In genomic region chr14:23237772-23238594, GRCh38 we compare ENCODE assay signal across 8 cellular contexts. TPM values are rescaled to one million over a fixed set of nuclear protein-coding genes. Genes with fewer than 3 reads are reported as not detected.
DNase-seq lines count a peak whose midpoint lies in the region; ATAC-seq, FAIRE-seq and TF ChIP-seq lines count a peak whose summit lies in the region.

RNF212B (plus strand) TSS chr14:23237936; CDS start chr14:23240346, 2,410 bp downstream.

- H4K20me1 ChIP-seq in Karpas-422 (ENCODE audit: insufficient read depth, low read depth, low read length) = no peaks in the 10 kb centered on the region

- H3K9me3 Mint-ChIP-seq in natural killer cell treated with Interleukin-12 subunit alpha and Interleukin-12 subunit beta and Interleukin-15 and Interleukin-18, amount 100 ng/mL, for 72 hours = no peaks in the 10 kb centered on the region
- no peaks in the 10 kb centered on the region for H3K9me3 Mint-ChIP-seq in stimulated activated effector memory CD8-positive, alpha-beta T cell treated with anti-CD3 and anti-CD28 coated beads, Interleukin-12 subunit alpha, Interleukin-12 subunit beta, amount 100 ng/mL, for 72 hours

- H3K9ac ChIP-seq in Karpas-422 (ENCODE audit: low read length) = no peak within 1 kb of the TSS

- TF ChIP-seq CTCF in fibroblast of villous mesenchyme (IDR thresholded peaks at IDR 0.05; ENCODE audit: insufficient read depth, low read depth, low read length) = no peak

- no peaks in the 10 kb centered on the region for H3K9me3 ChIP-seq in Karpas-422 (ENCODE audit: low read length)

- peak within 1 kb of the TSS; percentile 55 for H3K4me3 Mint-ChIP-seq in natural killer cell treated with Interleukin-12 subunit alpha and Interleukin-12 subunit beta and Interleukin-15 and Interleukin-18, amount 100 ng/mL, for 72 hours
- H3K4me3 Mint-ChIP-seq in stimulated activated effector memory CD8-positive, alpha-beta T cell treated with anti-CD3 and anti-CD28 coated beads, Interleukin-12 subunit alpha, Interleukin-12 subunit beta, amount 100 ng/mL, for 72 hours = peak within 1 kb of the TSS; percentile 54

- peak within 1 kb of the TSS; percentile 30; the same call in 1 of the 2 replicates for H2AFZ ChIP-seq in Karpas-422 (ENCODE audit: low read length)

- no peak within 1 kb of the TSS for H3K27ac Mint-ChIP-seq in natural killer cell treated with Interleukin-12 subunit alpha and Interleukin-12 subunit beta and Interleukin-15 and Interleukin-18, amount 100 ng/mL, for 72 hours
- H3K27ac Mint-ChIP-seq in stimulated activated effector memory CD8-positive, alpha-beta T cell treated with anti-CD3 and anti-CD28 coated beads, Interleukin-12 subunit alpha, Interleukin-12 subunit beta, amount 100 ng/mL, for 72 hours = no peak within 1 kb of the TSS

- H3K79me2 ChIP-seq in Karpas-422 (ENCODE audit: low read length) = no peaks in the 10 kb centered on the region

- no peak within 1 kb of the TSS for H3K27ac ChIP-seq in Karpas-422 (ENCODE audit: low read length)

- peak within 1 kb of the TSS; percentile 45; the same call in 1 of the 2 replicates for H3K4me3 ChIP-seq in Karpas-422 (ENCODE audit: low read length)
- peak within 1 kb of the TSS; percentile 40 for H3K4me3 ChIP-seq in fibroblast of villous mesenchyme (ENCODE audit: low read depth, low read length)

- no peaks in the 10 kb centered on the region; the same call in 1 of the 2 replicates for H3K27me3 ChIP-seq in Karpas-422 (ENCODE audit: low read length)

- peak; percentile 71 for DNase-seq in GM18507 (ENCODE audit: extremely low spot score, insufficient read length, low read depth)
- peak; percentile 89 for DNase-seq in Karpas-422
- DNase-seq in SHP77 treated with DMSO at 0.1 percent for 48 hours (lab: John Stamatoyannopoulos, UW) = peak; percentile 78
- peak; percentile 49 for DNase-seq in activated effector memory CD4-positive, alpha-beta T cell treated with Interleukin-2 at 50 U/mL for 16 hours
- peak; percentile 70 for DNase-seq in fibroblast of villous mesenchyme (ENCODE audit: low read depth)
- peak; percentile 88 for DNase-seq in natural killer cell treated with Interleukin-12 subunit alpha and Interleukin-12 subunit beta and Interleukin-15 and Interleukin-18, amount 100 ng/mL, for 72 hours (ENCODE audit: low spot score)
- peak; percentile 69 to 86 for DNase-seq in stimulated activated effector memory CD8-positive, alpha-beta T cell treated with anti-CD3 and anti-CD28 coated beads, Interleukin-12 subunit alpha, Interleukin-12 subunit beta, amount 100 ng/mL, for 72 hours (ENCODE audit: low spot score in 2 of 2)
- DNase-seq in cerebellar nuclear complex (lab: John Stamatoyannopoulos, UW) = no peak

- peak; percentile 98 to 99 for ATAC-seq in natural killer cell treated with Interleukin-12 subunit alpha and Interleukin-12 subunit beta and Interleukin-15 and Interleukin-18, amount 100 ng/mL, for 72 hours
- ATAC-seq in stimulated activated effector memory CD8-positive, alpha-beta T cell treated with anti-CD3 and anti-CD28 coated beads, Interleukin-12 subunit alpha, Interleukin-12 subunit beta, amount 100 ng/mL, for 72 hours = peak; percentile 88

- no peaks in the 10 kb centered on the region for H3K36me3 ChIP-seq in Karpas-422 (ENCODE audit: insufficient read depth, low read length)

- H3K27me3 Mint-ChIP-seq in natural killer cell treated with Interleukin-12 subunit alpha and Interleukin-12 subunit beta and Interleukin-15 and Interleukin-18, amount 100 ng/mL, for 72 hours = peaks cover 18 to 21% of the 10 kb centered on the region in 2 donors

- H3K4me1 Mint-ChIP-seq in natural killer cell treated with Interleukin-12 subunit alpha and Interleukin-12 subunit beta and Interleukin-15 and Interleukin-18, amount 100 ng/mL, for 72 hours (ENCODE audit: low read depth in 2 of 2) = peaks cover 4 to 7% of the 10 kb centered on the region in 2 donors
- peaks cover 7% of the 10 kb centered on the region for H3K4me1 Mint-ChIP-seq in stimulated activated effector memory CD8-positive, alpha-beta T cell treated with anti-CD3 and anti-CD28 coated beads, Interleukin-12 subunit alpha, Interleukin-12 subunit beta, amount 100 ng/mL, for 72 hours

- FAIRE-seq in GM18507 (lab: Jason Lieb, UNC) = no peak

- H3K36me3 Mint-ChIP-seq in natural killer cell treated with Interleukin-12 subunit alpha and Interleukin-12 subunit beta and Interleukin-15 and Interleukin-18, amount 100 ng/mL, for 72 hours = no peaks in the 10 kb centered on the region
- no peaks in the 10 kb centered on the region for H3K36me3 Mint-ChIP-seq in stimulated activated effector memory CD8-positive, alpha-beta T cell treated with anti-CD3 and anti-CD28 coated beads, Interleukin-12 subunit alpha, Interleukin-12 subunit beta, amount 100 ng/mL, for 72 hours

- H3K9me2 ChIP-seq in Karpas-422 (replicated peaks; ENCODE audit: insufficient read depth, low read length) = no peaks in the 10 kb centered on the region

- peak within 1 kb of the TSS; percentile 67 for H3K4me2 ChIP-seq in Karpas-422 (ENCODE audit: low read depth, low read length, poor library complexity, severe bottlenecking)

- H3K4me1 ChIP-seq in Karpas-422 (ENCODE audit: low read length) = peaks cover 27% of the 10 kb centered on the region

RNA-seq across cellular contexts. Expression of gene RNF212B, which starts in this region (rescaled TPM):
- total RNA-seq in Karpas-422 (2014; rRNA removed; shearing (Covaris generic); ENCODE audit: low replicate concordance) = not detected in 2 replicates
- total RNA-seq in fibroblast of villous mesenchyme = not detected in 2 replicates
- not detected for total RNA-seq in natural killer cell treated with Interleukin-12 subunit alpha and Interleukin-12 subunit beta and Interleukin-15 and Interleukin-18, amount 100 ng/mL, for 72 hours

Comparison
In these comparisons a context has a peak if more than half of its experiments do, and no peak if none do; other contexts are left out.
1. Peak in DNase-seq, H3K4me3 ChIP-seq and H3K4me2 ChIP-seq in Karpas-422; RNA of the gene not detected or under 1 TPM.
2. Peak in DNase-seq and H3K4me3 ChIP-seq in fibroblast of villous mesenchyme; RNA of the gene not detected or under 1 TPM.
3. Peak in DNase-seq and ATAC-seq in natural killer cell treated with Interleukin-12 subunit alpha and Interleukin-12 subunit beta and Interleukin-15 and Interleukin-18, amount 100 ng/mL, for 72 hours; RNA of the gene not detected or under 1 TPM.
4. DNase-seq: peak in GM18507 (single experiment), SHP77 treated with DMSO at 0.1 percent for 48 hours (single experiment), activated effector memory CD4-positive, alpha-beta T cell treated with Interleukin-2 at 50 U/mL for 16 hours (single experiment) and stimulated activated effector memory CD8-positive, alpha-beta T cell treated with anti-CD3 and anti-CD28 coated beads, Interleukin-12 subunit alpha, Interleukin-12 subunit beta, amount 100 ng/mL, for 72 hours (2 of 2); none in cerebellar nuclear complex (0 of 2).